In genomic region chr1:161098161-161099068, GRCh38 we compare ENCODE assay signal across 7 cellular contexts.
DNase-seq lines count a peak whose midpoint lies in the region; ATAC-seq lines count a peak whose summit lies in the region.

Gene KLHDC9 (plus strand): TSS chr1:161098361. CDS start chr1:161098536, 175 bp downstream.

- ATAC-seq in GM18519 (IDR thresholded peaks at IDR 0.05; ENCODE audit: low FRiP score, unreplicated experiment) (peak; percentile 52), HG02981 (IDR thresholded peaks at IDR 0.05; ENCODE audit: unreplicated experiment) (peak; percentile 69)

- peak; percentile 93 for DNase-seq in NCI-H345 (lab: John Stamatoyannopoulos, UW)
- DNase-seq in activated T-cell treated with anti-CD3 and anti-CD28 coated beads for 24 hours (ENCODE audit: low read depth), result peak; percentile 63
- DNase-seq in epidermal melanocyte (ENCODE audit: insufficient read length, low spot score), result peak; percentile 65
- peak; percentile 72 for DNase-seq in midbrain (lab: John Stamatoyannopoulos, UW)
- DNase-seq in stimulated activated CD8-positive, alpha-beta memory T cell treated with anti-CD3 and anti-CD28 coated beads, Interleukin-4, amount 100 ng/mL, for 4 hours (ENCODE audit: low read depth in 2 of 2, low spot score in 1 of 2), result peak; percentile 6 to 36

Comparison
In these comparisons a context has a peak if more than half of its experiments do, and no peak if none do; other contexts are left out.
1. Peak in every context shown above with its lines: DNase-seq and ATAC-seq.
2. DNase-seq: peak in every context shown above with its lines; median percentile 93 in NCI-H345; 72 in midbrain; 65 in epidermal melanocyte; 63 in activated T-cell treated with anti-CD3 and anti-CD28 coated beads for 24 hours; 21 in stimulated activated CD8-positive, alpha-beta memory T cell treated with anti-CD3 and anti-CD28 coated beads, Interleukin-4, amount 100 ng/mL, for 4 hours.